20 cellular contexts compared by ENCODE assay signal in genomic region chr11:129911298-129911697, GRCh38. TPM values are rescaled to one million over a fixed set of nuclear protein-coding genes. Genes with fewer than 3 reads are reported as not detected.
DNase-seq lines count a peak whose midpoint lies in the region; ATAC-seq, FAIRE-seq and TF ChIP-seq lines count a peak whose summit lies in the region.
"Had no signal": no experiment of that assay in that cellular context is flagged by ENCODE, and none has a peak within 500 bp of the region (broad histone marks: within the 10 kb centered on the region; RNA-seq: fewer than 3 reads in every experiment).

No MANE protein-coding gene starts in this region.

- H3K4me3 ChIP-seq in astrocyte (ENCODE audit: insufficient read depth, low read depth, low read length) (no peak overlapping the region), upper lobe of right lung (no peak overlapping the region), stomach (no peak overlapping the region)
- H3K4me3 ChIP-seq: cardiac muscle cell, PC-9, sigmoid colon had no signal

- H3K4me2 ChIP-seq in astrocyte (ENCODE audit: low read length), result peak overlapping the region; percentile 23
- H3K4me2 ChIP-seq: PC-9 had no signal

- TF ChIP-seq EP300 in stomach (IDR thresholded peaks at IDR 0.05), result no peak

- peak overlapping the region; percentile 6 for H3K4me3 Mint-ChIP-seq in activated CD4-positive, alpha-beta T cell treated with anti-CD3 and anti-CD28 coated beads, Interleukin-2, amount 10 ng/mL, durations not matched to agents 24 days and 14 days
- H3K4me3 Mint-ChIP-seq in astrocyte (ENCODE audit: unreplicated experiment) (peak overlapping the region; percentile 8), nephron progenitor cell (no peak overlapping the region)
- H3K4me3 Mint-ChIP-seq: activated CD4-positive, alpha-beta T cell treated with anti-CD3 and anti-CD28 coated beads, Interleukin-2, amount 10 ng/mL, durations not matched to agents 7 days and 5 days; T-cell had no signal

- H3K36me3 ChIP-seq in astrocyte (ENCODE audit: insufficient read depth, low read length) (peaks cover 14% of the 10 kb centered on the region), upper lobe of right lung (peaks cover 47% of the 10 kb centered on the region), stomach (peaks cover 39 to 97% (median 85%) of the 10 kb centered on the region in 4 donors)

- no peaks in the 10 kb centered on the region for H3K27me3 ChIP-seq in astrocyte (ENCODE audit: insufficient read depth, low read length)
- no peaks in the 10 kb centered on the region for H3K27me3 ChIP-seq in upper lobe of right lung
- H3K27me3 ChIP-seq in stomach, result no peaks in the 10 kb centered on the region
- H3K27me3 ChIP-seq: cardiac muscle cell, sigmoid colon had no signal

- H3K9ac ChIP-seq in astrocyte (ENCODE audit: low read length), result no peak overlapping the region

- H4K20me1 ChIP-seq in astrocyte (ENCODE audit: insufficient read depth, low read length), result no peaks in the 10 kb centered on the region

- H3K9me3 ChIP-seq in astrocyte (ENCODE audit: insufficient read depth, low read depth, low read length), result no peaks in the 10 kb centered on the region
- no peaks in the 10 kb centered on the region for H3K9me3 ChIP-seq in upper lobe of right lung
- no peaks in the 10 kb centered on the region for H3K9me3 ChIP-seq in stomach
- H3K9me3 ChIP-seq: sigmoid colon had no signal

- peaks cover 23% of the 10 kb centered on the region for H3K36me3 Mint-ChIP-seq in activated CD4-positive, alpha-beta T cell treated with anti-CD3 and anti-CD28 coated beads, Interleukin-2, amount 10 ng/mL, durations not matched to agents 24 days and 14 days (ENCODE audit: low read depth)
- H3K36me3 Mint-ChIP-seq in astrocyte (ENCODE audit: low read depth, unreplicated experiment), result peaks cover 8% of the 10 kb centered on the region
- peaks cover 43% of the 10 kb centered on the region for H3K36me3 Mint-ChIP-seq in nephron progenitor cell (ENCODE audit: low read depth)

- ATAC-seq in upper lobe of right lung, result no peak
- ATAC-seq: T-cell had no signal

- intact Hi-C loops in activated CD4-positive, alpha-beta T cell treated with anti-CD3 and anti-CD28 coated beads, Interleukin-2, amount 10 ng/mL, durations not matched to agents 24 days and 14 days (cut with micrococcal nuclease), result no loop called here
- intact Hi-C loops in upper lobe of right lung (cut with DNase I), result no loop called here
- intact Hi-C loops in stomach (cut with DNase I; ENCODE audit: low total_unique reads), result no loop called here

- TF ChIP-seq POLR2A in stomach (IDR thresholded peaks at IDR 0.05), result no peak

- H3K9me3 Mint-ChIP-seq in activated CD4-positive, alpha-beta T cell treated with anti-CD3 and anti-CD28 coated beads, Interleukin-2, amount 10 ng/mL, durations not matched to agents 24 days and 14 days, result no peaks in the 10 kb centered on the region
- H3K9me3 Mint-ChIP-seq in astrocyte (ENCODE audit: unreplicated experiment) (no peaks in the 10 kb centered on the region), nephron progenitor cell (no peaks in the 10 kb centered on the region)
- H3K9me3 Mint-ChIP-seq: activated CD4-positive, alpha-beta T cell treated with anti-CD3 and anti-CD28 coated beads, Interleukin-2, amount 10 ng/mL, durations not matched to agents 7 days and 5 days; T-cell had no signal

- H3K27ac ChIP-seq in astrocyte (ENCODE audit: low read depth, low read length) (no peak overlapping the region), upper lobe of right lung (no peak overlapping the region), stomach (no peak overlapping the region)
- H3K27ac ChIP-seq: cardiac muscle cell, PC-9, sigmoid colon had no signal

- no peak for TF ChIP-seq CTCF in astrocyte (IDR thresholded peaks at IDR 0.05; ENCODE audit: insufficient read depth, low read depth, low read length)
- no peak for TF ChIP-seq CTCF in nephron progenitor cell (IDR thresholded peaks at IDR 0.05)
- no peak for TF ChIP-seq CTCF in upper lobe of right lung (IDR thresholded peaks at IDR 0.05)
- no peak for TF ChIP-seq CTCF in stomach (IDR thresholded peaks at IDR 0.05)

- no peak for DNase-seq in activated CD4-positive, alpha-beta T cell treated with anti-CD3 and anti-CD28 coated beads, Interleukin-2, amount 10 ng/mL, durations not matched to agents 24 days and 14 days
- DNase-seq in activated CD4-positive, alpha-beta T cell treated with anti-CD3 and anti-CD28 coated beads for 48 hours, result no peak
- DNase-seq in M059J (ENCODE audit: low read depth) (peak; percentile 16), astrocyte (ENCODE audit: low read depth) (no peak), nephron progenitor cell (no peak), upper lobe of right lung (no peak), NCI-H2029 treated with DMSO at 0.1 percent for 48 hours (lab: John Stamatoyannopoulos, UW) (no peak), stomach (no peak)
- DNase-seq: activated CD4-positive, alpha-beta T cell treated with anti-CD3 and anti-CD28 coated beads, Interleukin-2, amount 10 ng/mL, durations not matched to agents 7 days and 5 days; activated effector memory CD4-positive, alpha-beta T cell treated with anti-CD3 and anti-CD28 coated beads, Interleukin-2, amount 50 U/mL, for 16 hours; glutamatergic neuron; kidney; NCI-H1417 treated with DMSO at 0.1 percent for 48 hours; NCI-H510A treated with DMSO at 0.1 percent for 48 hours; PC-9; sigmoid colon; stimulated activated CD4-positive, alpha-beta T cell treated with anti-CD3 and anti-CD28 coated beads, Interleukin-4, amount 100 ng/mL, for 4 hours; T-cell had no signal

- no peaks in the 10 kb centered on the region for H3K79me2 ChIP-seq in astrocyte (ENCODE audit: insufficient read depth, low read length)

- no peak for FAIRE-seq in astrocyte (lab: Jason Lieb, UNC)
- FAIRE-seq: endometrium, kidney had no signal

- H3K4me1 ChIP-seq in astrocyte (ENCODE audit: insufficient read depth, low read length) (peaks cover 6% of the 10 kb centered on the region), upper lobe of right lung (no peaks in the 10 kb centered on the region), stomach (no peaks in the 10 kb centered on the region)
- H3K4me1 ChIP-seq: sigmoid colon had no signal

- H3K27me3 Mint-ChIP-seq in activated CD4-positive, alpha-beta T cell treated with anti-CD3 and anti-CD28 coated beads, Interleukin-2, amount 10 ng/mL, durations not matched to agents 24 days and 14 days, result no peaks in the 10 kb centered on the region
- H3K27me3 Mint-ChIP-seq in astrocyte (ENCODE audit: low read depth, unreplicated experiment), result no peaks in the 10 kb centered on the region
- H3K27me3 Mint-ChIP-seq in nephron progenitor cell (ENCODE audit: low read depth, poor library complexity), result no peaks in the 10 kb centered on the region
- H3K27me3 Mint-ChIP-seq: activated CD4-positive, alpha-beta T cell treated with anti-CD3 and anti-CD28 coated beads, Interleukin-2, amount 10 ng/mL, durations not matched to agents 7 days and 5 days; T-cell had no signal

- 51 to 62% (median 56%) methylated on average over 3 of the region's 3 CpGs for WGBS in stomach, 5 donors

- peaks cover 6% of the 10 kb centered on the region for H3K4me1 Mint-ChIP-seq in activated CD4-positive, alpha-beta T cell treated with anti-CD3 and anti-CD28 coated beads, Interleukin-2, amount 10 ng/mL, durations not matched to agents 24 days and 14 days
- H3K4me1 Mint-ChIP-seq in astrocyte (ENCODE audit: low read depth, unreplicated experiment), result peaks cover 8% of the 10 kb centered on the region
- peaks cover 7% of the 10 kb centered on the region for H3K4me1 Mint-ChIP-seq in nephron progenitor cell

- peak overlapping the region; percentile 2 for H2AFZ ChIP-seq in astrocyte (ENCODE audit: low read depth, low read length)
- H2AFZ ChIP-seq: PC-9 had no signal

- H3K27ac Mint-ChIP-seq in activated CD4-positive, alpha-beta T cell treated with anti-CD3 and anti-CD28 coated beads, Interleukin-2, amount 10 ng/mL, durations not matched to agents 24 days and 14 days, result peak overlapping the region; percentile 84
- H3K27ac Mint-ChIP-seq in astrocyte (ENCODE audit: unreplicated experiment), result peak overlapping the region; percentile 48
- peak overlapping the region; percentile 0 for H3K27ac Mint-ChIP-seq in nephron progenitor cell
- H3K27ac Mint-ChIP-seq: activated CD4-positive, alpha-beta T cell treated with anti-CD3 and anti-CD28 coated beads, Interleukin-2, amount 10 ng/mL, durations not matched to agents 7 days and 5 days; T-cell had no signal

RNA-seq across cellular contexts. Expression of gene NFRKB, which starts 15.9 kb away (rescaled TPM):
- 45.5 and 52.2 TPM in 2 replicates for total RNA-seq in activated CD4-positive, alpha-beta T cell treated with anti-CD3 and anti-CD28 coated beads, Interleukin-2, amount 10 ng/mL, durations not matched to agents 24 days and 14 days
- 21.2 and 26.0 TPM in 2 replicates for total RNA-seq in M059J (2014; rRNA removed; shearing (Covaris generic))
- total RNA-seq in astrocyte (19.3 and 24.9 TPM in 2 replicates), upper lobe of right lung (22.3 TPM), stomach (100 to 1,000 TPM in 1 of 5 donors, 10 to 100 TPM in 3, 1 to 10 TPM in 1; 5.8 to 127 (median 33.3) TPM)
- 1 to 10 TPM; 4.4 to 7.2 (median 5.4) TPM for polyA plus RNA-seq in stomach

Comparison
In these comparisons a context has a peak if more than half of its experiments do, and no peak if none do; other contexts are left out.
1. H3K27ac Mint-ChIP-seq: peak in every context shown above with its lines; median percentile 84 in activated CD4-positive, alpha-beta T cell treated with anti-CD3 and anti-CD28 coated beads, Interleukin-2, amount 10 ng/mL, durations not matched to agents 24 days and 14 days; 48 in astrocyte; 0 in nephron progenitor cell.